ENCODE assay signal across 17 cellular contexts in the genomic region with DNA sequence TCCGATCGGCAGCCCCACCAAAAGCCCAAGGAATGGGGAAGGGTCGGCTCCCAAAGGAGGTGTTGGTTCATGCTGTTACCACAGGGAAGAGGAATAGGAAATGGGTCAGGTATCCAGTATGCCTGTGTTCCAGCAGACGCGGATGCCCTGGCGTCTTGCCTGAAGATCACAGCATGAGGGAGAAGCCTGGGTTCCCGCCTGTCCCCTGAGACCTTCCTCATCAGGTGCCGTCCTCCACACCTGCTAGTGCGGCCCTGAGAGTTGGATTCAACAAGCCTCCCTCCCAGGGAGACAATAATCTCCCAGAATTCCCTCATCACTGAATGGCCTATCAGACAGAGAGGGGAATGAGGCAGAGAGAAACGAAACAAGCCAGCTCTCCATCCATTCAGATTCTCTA.
DNase-seq lines count a peak whose midpoint lies in the region; ATAC-seq and TF ChIP-seq lines count a peak whose summit lies in the region.
"Had no signal": no experiment of that assay in that cellular context is flagged by ENCODE, and none has a peak within 500 bp of the region (broad histone marks: within the 10 kb centered on the region; RNA-seq: fewer than 3 reads in every experiment).

No MANE protein-coding gene starts in this region.

- WGBS in esophagus muscularis mucosa: 78% methylated on average over 10 of the region's 10 CpGs

- H3K36me3 ChIP-seq in esophagus muscularis mucosa: no peaks in the 10 kb centered on the region
- no peaks in the 10 kb centered on the region for H3K36me3 ChIP-seq in MG63

- no peak for TF ChIP-seq POLR2A in esophagus muscularis mucosa (IDR thresholded peaks at IDR 0.05; ENCODE audit: low read depth)

- intact Hi-C loops in activated CD4-positive, alpha-beta T cell treated with anti-CD3 and anti-CD28 coated beads, Interleukin-2, amount 10 ng/mL, durations not matched to agents 24 days and 14 days (cut with micrococcal nuclease): no loop called here
- intact Hi-C loops in esophagus muscularis mucosa (cut with DNase I): no loop called here

- no peak overlapping the region for H3K27ac Mint-ChIP-seq in activated CD4-positive, alpha-beta T cell treated with anti-CD3 and anti-CD28 coated beads, Interleukin-2, amount 10 ng/mL, durations not matched to agents 24 days and 14 days
- H3K27ac Mint-ChIP-seq: CD8-positive, alpha-beta memory T cell had no signal

- H3K4me3 ChIP-seq in esophagus muscularis mucosa (no peak overlapping the region), MG63 (no peak overlapping the region)
- H3K4me3 ChIP-seq: GM23248 had no signal

- H3K4me3 Mint-ChIP-seq in activated CD4-positive, alpha-beta T cell treated with anti-CD3 and anti-CD28 coated beads, Interleukin-2, amount 10 ng/mL, durations not matched to agents 24 days and 14 days: no peak overlapping the region
- H3K4me3 Mint-ChIP-seq: CD8-positive, alpha-beta memory T cell had no signal

- no peak for TF ChIP-seq EP300 in esophagus muscularis mucosa (IDR thresholded peaks at IDR 0.05)

- peaks cover 2% of the 10 kb centered on the region for H3K27me3 Mint-ChIP-seq in activated CD4-positive, alpha-beta T cell treated with anti-CD3 and anti-CD28 coated beads, Interleukin-2, amount 10 ng/mL, durations not matched to agents 24 days and 14 days

- peak; percentile 40 for DNase-seq in activated CD4-positive, alpha-beta T cell treated with anti-CD3 and anti-CD28 coated beads, Interleukin-2, amount 10 ng/mL, durations not matched to agents 24 days and 14 days
- DNase-seq in activated CD4-positive, alpha-beta T cell treated with anti-CD3 and anti-CD28 coated beads, Interleukin-2, amount 50 U/mL, for 48 hours: no peak
- peak; percentile 88 for DNase-seq in NCI-H2107 treated with DMSO at 0.1 percent for 48 hours (lab: John Stamatoyannopoulos, UW; ENCODE audit: unreplicated experiment)
- peak; percentile 85 for DNase-seq in esophagus muscularis mucosa (ENCODE audit: extremely low spot score)
- no peak for DNase-seq in left lobe of liver (ENCODE audit: low spot score)
- DNase-seq in MG63: no peak
- no peak for DNase-seq in D341Med (ENCODE audit: low spot score)
- DNase-seq: C1 segment of cervical spinal cord; CD8-positive, alpha-beta memory T cell; GM23248; NCI-H1694 treated with DMSO at 0.1 percent for 48 hours; NCI-H226; OCI-M1; Right ventricle myocardium superior; SW 1271; T-helper 2 cell had no signal

- no peaks in the 10 kb centered on the region for H3K36me3 Mint-ChIP-seq in activated CD4-positive, alpha-beta T cell treated with anti-CD3 and anti-CD28 coated beads, Interleukin-2, amount 10 ng/mL, durations not matched to agents 24 days and 14 days (ENCODE audit: low read depth)
- H3K36me3 Mint-ChIP-seq: CD8-positive, alpha-beta memory T cell had no signal

- no peak for ATAC-seq in left lobe of liver
- ATAC-seq: HCT116 had no signal

- H3K27ac ChIP-seq in esophagus muscularis mucosa (replicated peaks in 1 of 4): no peak overlapping the region
- H3K27ac ChIP-seq: GM23248 had no signal

- H3K27me3 ChIP-seq in esophagus muscularis mucosa: peaks cover 0 to 9% (median 0%) of the 10 kb centered on the region in 4 donors
- 0 out of 2 replicates have a peak, but pooled peaks cover 4% of the 10 kb centered on the region for H3K27me3 ChIP-seq in MG63

- H3K9me3 Mint-ChIP-seq in activated CD4-positive, alpha-beta T cell treated with anti-CD3 and anti-CD28 coated beads, Interleukin-2, amount 10 ng/mL, durations not matched to agents 24 days and 14 days: no peaks in the 10 kb centered on the region

- H3K4me1 Mint-ChIP-seq in activated CD4-positive, alpha-beta T cell treated with anti-CD3 and anti-CD28 coated beads, Interleukin-2, amount 10 ng/mL, durations not matched to agents 24 days and 14 days: no peaks in the 10 kb centered on the region
- H3K4me1 Mint-ChIP-seq: CD8-positive, alpha-beta memory T cell had no signal

- H3K4me1 ChIP-seq in esophagus muscularis mucosa: no peaks in the 10 kb centered on the region

- H3K9me3 ChIP-seq in esophagus muscularis mucosa: peaks cover 0 to 6% (median 3%) of the 10 kb centered on the region in 4 donors
- no peaks in the 10 kb centered on the region for H3K9me3 ChIP-seq in MG63

- no peak for TF ChIP-seq CTCF in esophagus muscularis mucosa (IDR thresholded peaks at IDR 0.05)

Comparison
In these comparisons a context has a peak if more than half of its experiments do, and no peak if none do; other contexts are left out.
1. DNase-seq: peak in activated CD4-positive, alpha-beta T cell treated with anti-CD3 and anti-CD28 coated beads, Interleukin-2, amount 10 ng/mL, durations not matched to agents 24 days and 14 days (single experiment), NCI-H2107 treated with DMSO at 0.1 percent for 48 hours (single experiment) and esophagus muscularis mucosa (single experiment); none in activated CD4-positive, alpha-beta T cell treated with anti-CD3 and anti-CD28 coated beads, Interleukin-2, amount 50 U/mL, for 48 hours (0 of 2), left lobe of liver (single experiment), MG63 (single experiment) and D341Med (single experiment).